In genomic region chrX:133988010-133988409, GRCh38 we compare ENCODE assay signal across 1 cellular context.
TF ChIP-seq lines count a peak whose summit lies in the region.

No MANE protein-coding gene starts in this region.

TF ChIP-seq in HepG2, 621 proteins besides CTCF, POLR2A, EP300 and RAD21 (continued from another document):
- TF ChIP-seq BCL6 (CRISPR knock-in tag; IDR thresholded peaks at IDR 0.05) = 0 out of 2 replicates have a peak, but pooled peaks have one; percentile 22
- TF ChIP-seq PHF21A (CRISPR knock-in tag; IDR thresholded peaks at IDR 0.05) = 0 out of 2 replicates have a peak, but pooled peaks have one; percentile 16
- no peak for TF ChIP-seq ERF (CRISPR knock-in tag; IDR thresholded peaks at IDR 0.05)
- TF ChIP-seq CREM (IDR thresholded peaks at IDR 0.05) = 0 out of 2 replicates have a peak, but pooled peaks have one; percentile 12
- TF ChIP-seq CREM (CRISPR knock-in tag; IDR thresholded peaks at IDR 0.05) = no peak
- no peak for TF ChIP-seq CEBPB (IDR thresholded peaks at IDR 0.05; ENCODE audit: borderline replicate concordance, low read depth, low read length)
- peak; percentile 66; the same call in 1 of the 2 replicates for TF ChIP-seq ZNF281 (CRISPR knock-in tag; IDR thresholded peaks at IDR 0.05; ENCODE audit: borderline replicate concordance)
- TF ChIP-seq ZNF280B (CRISPR knock-in tag; IDR thresholded peaks at IDR 0.05; ENCODE audit: borderline replicate concordance) = no peak
- TF ChIP-seq HNF4A (CRISPR knock-in tag; IDR thresholded peaks at IDR 0.05) = peak; percentile 43; the same call in 1 of the 2 replicates
- peak; percentile 28; the same call in 1 of the 2 replicates for TF ChIP-seq TCF7 (IDR thresholded peaks at IDR 0.05; ENCODE audit: low read depth)
- TF ChIP-seq RARA (CRISPR knock-in tag; IDR thresholded peaks at IDR 0.05) = peak; percentile 36; the same call in 1 of the 2 replicates
